ENCODE assay signal across 1 cellular context in the genomic region with DNA sequence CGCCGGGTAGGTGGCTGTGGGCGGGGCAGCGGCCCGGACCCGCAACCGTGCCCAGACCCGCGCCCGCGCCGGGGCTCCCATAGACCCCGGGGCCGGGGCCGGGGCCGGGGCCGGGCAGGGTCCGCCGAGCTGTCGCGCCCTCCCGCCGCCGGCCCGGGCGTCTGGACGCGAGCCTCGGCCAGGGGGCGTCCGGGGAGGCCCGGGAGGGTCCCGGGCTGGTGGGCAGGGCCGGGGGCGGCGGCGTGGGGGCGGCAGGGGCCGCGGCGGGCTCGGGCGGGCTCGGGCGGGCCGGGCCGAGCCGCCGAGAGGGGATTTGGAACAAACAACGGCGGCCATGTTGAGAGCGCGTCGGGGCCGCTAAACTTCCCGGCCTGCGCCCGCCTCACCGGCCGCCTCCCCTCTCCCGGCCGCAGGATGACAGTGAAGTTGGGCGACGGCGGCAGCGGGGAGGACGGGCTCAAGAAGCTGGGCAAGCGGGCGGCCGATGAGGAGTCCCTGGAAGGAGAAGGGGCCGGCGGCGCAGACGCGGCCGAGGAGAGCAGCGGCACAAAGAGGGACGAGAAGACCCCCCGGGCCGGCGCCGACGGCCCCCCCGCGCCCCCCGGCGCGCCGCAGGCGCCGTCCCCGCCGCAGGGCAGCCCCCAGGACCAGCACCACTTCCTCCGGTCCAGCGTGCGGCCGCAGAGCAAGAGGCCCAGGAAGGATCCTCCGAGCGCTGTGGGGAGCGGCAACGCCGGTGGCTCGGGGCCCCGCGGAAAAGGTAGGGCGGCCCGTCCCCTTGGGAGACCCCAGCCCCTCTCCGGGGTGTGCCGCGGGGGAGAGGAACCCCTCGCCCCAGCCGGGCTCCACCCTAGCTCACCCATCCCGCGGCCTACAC.
TF ChIP-seq lines count a peak whose summit lies in the region.

No MANE protein-coding gene starts in this region.

TF ChIP-seq in HEK293T, 16 proteins besides CTCF, POLR2A, EP300 and RAD21 (continued from another document):
- TF ChIP-seq FOXA1 (IDR thresholded peaks at IDR 0.05) = no peak
- no peak for TF ChIP-seq ELF4 (IDR thresholded peaks at IDR 0.05)
- no peak for TF ChIP-seq HDGF (IDR thresholded peaks at IDR 0.05; ENCODE audit: borderline replicate concordance)
- no peak for TF ChIP-seq ARNT (IDR thresholded peaks at IDR 0.05)
- TF ChIP-seq FOXK2 (IDR thresholded peaks at IDR 0.05) = no peak
- TF ChIP-seq L3MBTL2 (conservative IDR thresholded peaks at IDR 0.05) = no peak
- TF ChIP-seq SUZ12 (IDR thresholded peaks at IDR 0.05) = no peak
